ENCODE assay signal across 12 cellular contexts in the genomic region with DNA sequence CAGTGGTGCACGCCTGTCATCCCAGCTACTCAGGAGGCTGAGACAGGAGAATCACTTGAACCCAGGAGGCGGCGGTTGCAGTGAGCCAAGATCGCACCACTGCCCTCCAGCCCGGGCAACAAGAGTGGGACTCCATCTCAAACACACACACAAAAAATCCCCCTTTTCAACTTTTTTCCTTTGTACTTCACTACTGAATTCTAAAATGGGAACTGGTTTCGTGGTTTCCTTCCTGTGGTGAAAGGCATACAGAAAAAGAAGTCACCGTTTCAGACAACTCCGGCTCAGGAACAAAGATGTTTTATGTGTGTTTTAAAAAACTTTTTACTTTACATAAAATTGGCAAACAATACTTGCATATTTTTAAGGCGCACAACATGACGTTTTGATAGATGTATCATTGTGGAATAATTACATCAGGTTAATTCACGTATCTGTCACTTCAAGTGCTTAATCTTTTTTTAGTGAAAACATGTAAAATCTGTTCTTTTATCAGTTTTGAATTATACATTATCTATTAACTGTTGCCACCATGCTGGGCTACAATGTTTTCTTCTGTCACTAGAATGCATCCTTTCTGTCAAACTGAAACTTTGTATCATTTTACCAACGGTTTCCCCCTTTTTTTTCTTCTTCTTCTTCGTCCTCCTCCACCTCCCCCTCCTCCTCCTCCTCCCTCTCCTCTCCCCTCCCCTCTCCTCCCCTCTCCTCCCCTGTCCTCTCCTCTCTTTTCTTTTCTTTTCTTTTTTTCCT.
A peak's percentile ranks its signal among the peaks of the same experiment; 100 is the strongest.
DNase-seq lines count a peak whose midpoint lies in the region; ATAC-seq, FAIRE-seq and TF ChIP-seq lines count a peak whose summit lies in the region.
"Had no signal": no experiment of that assay in that cellular context is flagged by ENCODE, and none has a peak within 500 bp of the region (broad histone marks: within the 10 kb centered on the region; RNA-seq: fewer than 3 reads in every experiment).

No MANE protein-coding gene starts in this region.

- no peaks in the 10 kb centered on the region for H3K36me3 ChIP-seq in naive thymus-derived CD4-positive, alpha-beta T cell (ENCODE audit: control insufficient read depth in 2 of 3, insufficient read depth in 3 of 3, low read length in 3 of 3)
- H3K36me3 ChIP-seq in pancreas = no peaks in the 10 kb centered on the region
- H3K36me3 ChIP-seq in smooth muscle cell (ENCODE audit: low read depth) = no peaks in the 10 kb centered on the region
- H3K36me3 ChIP-seq: thoracic aorta had no signal

- DNase-seq in NOMO-1 (lab: John Stamatoyannopoulos, UW; ENCODE audit: unreplicated experiment in 2 of 2) (peak; percentile 47 to 86), pancreas (no peak), mesenteric fat pad (ENCODE audit: low spot score) (no peak), COLO668 (lab: John Stamatoyannopoulos, UW; ENCODE audit: unreplicated experiment) (no peak), smooth muscle cell (lab: John Stamatoyannopoulos, UW; ENCODE audit: unreplicated experiment) (no peak)
- peak in 6 of 9 donors; percentile 34 to 59 (median 42) for DNase-seq in naive thymus-derived CD4-positive, alpha-beta T cell
- DNase-seq: hippocampal formation had no signal

- peaks cover 13 to 28% (median 20%) of the 10 kb centered on the region in 7 donors for H3K4me1 Mint-ChIP-seq in naive thymus-derived CD4-positive, alpha-beta T cell

- no peaks in the 10 kb centered on the region for H3F3A ChIP-seq in smooth muscle cell (ENCODE audit: low read depth)

- H3K9ac ChIP-seq in smooth muscle cell (ENCODE audit: low read depth) = no peak overlapping the region

- H3K27ac ChIP-seq in naive thymus-derived CD4-positive, alpha-beta T cell (ENCODE audit: low read depth, low read length) = no peak overlapping the region
- H3K27ac ChIP-seq in pancreas (no peak overlapping the region), smooth muscle cell (ENCODE audit: low read depth) (no peak overlapping the region)
- H3K27ac ChIP-seq: coronary artery, thoracic aorta had no signal

- H3K79me2 ChIP-seq in smooth muscle cell (ENCODE audit: low read depth) = no peaks in the 10 kb centered on the region

- H3K27me3 ChIP-seq in naive thymus-derived CD4-positive, alpha-beta T cell (ENCODE audit: control insufficient read depth in 2 of 2, insufficient read depth in 2 of 2, low read length in 2 of 2) = no peaks in the 10 kb centered on the region
- H3K27me3 ChIP-seq in pancreas = no peaks in the 10 kb centered on the region
- H3K27me3 ChIP-seq in smooth muscle cell (ENCODE audit: low read depth) = no peaks in the 10 kb centered on the region

- no peak for FAIRE-seq in pancreas (lab: Jason Lieb, UNC)

- no peak overlapping the region for H3K4me2 ChIP-seq in smooth muscle cell

- ATAC-seq in GM18517 (IDR thresholded peaks at IDR 0.05; ENCODE audit: unreplicated experiment) = peak; percentile 63
- ATAC-seq in HG02678 (IDR thresholded peaks at IDR 0.05; ENCODE audit: unreplicated experiment) = peak; percentile 72
- peak; percentile 70 for ATAC-seq in naive thymus-derived CD4-positive, alpha-beta T cell
- no peak for ATAC-seq in pancreas
- ATAC-seq: Panc1 had no signal

- CTCF ChIA-PET in naive thymus-derived CD4-positive, alpha-beta T cell (lab: Charles Lee) = no interaction called here

- peaks cover 0 to 2% (median 0%) of the 10 kb centered on the region in 3 experiments for H3K9me3 ChIP-seq in naive thymus-derived CD4-positive, alpha-beta T cell (ENCODE audit: control insufficient read depth in 2 of 3, low read length in 3 of 3)
- H3K9me3 ChIP-seq in pancreas (no peaks in the 10 kb centered on the region), smooth muscle cell (replicated peaks; ENCODE audit: low read depth) (no peaks in the 10 kb centered on the region)

- H2AFZ ChIP-seq in smooth muscle cell (ENCODE audit: low read depth) = no peak overlapping the region

- POLR2A ChIA-PET in naive thymus-derived CD4-positive, alpha-beta T cell (lab: Charles Lee) = no interaction called here

- H3K4me3 Mint-ChIP-seq in naive thymus-derived CD4-positive, alpha-beta T cell = peak overlapping the region; percentile 69 to 93 (median 78)

- TF ChIP-seq CTCF in pancreas (IDR thresholded peaks at IDR 0.05) (no peak), smooth muscle cell (IDR thresholded peaks at IDR 0.05; ENCODE audit: borderline replicate concordance, insufficient read depth, poor library complexity, severe bottlenecking) (no peak)

- H3K4me1 ChIP-seq in naive thymus-derived CD4-positive, alpha-beta T cell (ENCODE audit: control insufficient read depth in 2 of 2, insufficient read depth in 2 of 2, low read length in 2 of 2) = peaks cover 0 to 5% of the 10 kb centered on the region in 2 donors
- no peaks in the 10 kb centered on the region for H3K4me1 ChIP-seq in pancreas
- no peaks in the 10 kb centered on the region for H3K4me1 ChIP-seq in smooth muscle cell (ENCODE audit: low read depth)

- peak overlapping the region in 6 of 9 donors; percentile 6 to 85 (median 54) for H3K27ac Mint-ChIP-seq in naive thymus-derived CD4-positive, alpha-beta T cell

- peaks cover 0 to 1% (median 0%) of the 10 kb centered on the region in 5 donors for H3K36me3 Mint-ChIP-seq in naive thymus-derived CD4-positive, alpha-beta T cell

- peaks cover 0 to 8% (median 1%) of the 10 kb centered on the region in 11 donors for H3K9me3 Mint-ChIP-seq in naive thymus-derived CD4-positive, alpha-beta T cell

- peaks cover 0 to 13% (median 8%) of the 10 kb centered on the region in 5 donors for H3K27me3 Mint-ChIP-seq in naive thymus-derived CD4-positive, alpha-beta T cell

- WGBS in pancreas, 2 donors = 53 to 61% methylated on average over 13 of the region's 13 CpGs
- 77% methylated on average over 13 of the region's 13 CpGs for WGBS in smooth muscle cell (ENCODE audit: low lambda C conversion rate)

- H3K4me3 ChIP-seq in naive thymus-derived CD4-positive, alpha-beta T cell (ENCODE audit: low read length) = no peak overlapping the region
- no peak overlapping the region for H3K4me3 ChIP-seq in pancreas
- H3K4me3 ChIP-seq in smooth muscle cell = no peak overlapping the region
- H3K4me3 ChIP-seq: coronary artery, thoracic aorta had no signal

- intact Hi-C loops in naive thymus-derived CD4-positive, alpha-beta T cell (cut with micrococcal nuclease) = no loop called here
- intact Hi-C loops in pancreas (cut with DNase I) = no loop called here

- no peaks in the 10 kb centered on the region for H4K20me1 ChIP-seq in smooth muscle cell (ENCODE audit: low read depth)

Comparison
In these comparisons a context has a peak if more than half of its experiments do, and no peak if none do; other contexts are left out.
1. ATAC-seq: peak in GM18517 (single experiment), HG02678 (single experiment) and naive thymus-derived CD4-positive, alpha-beta T cell (single experiment); none in pancreas (0 of 4).
2. DNase-seq: peak in NOMO-1 (2 of 2) and naive thymus-derived CD4-positive, alpha-beta T cell (6 of 9); none in pancreas (0 of 6), mesenteric fat pad (single experiment), COLO668 (single experiment) and smooth muscle cell (single experiment).